ENCODE assay signal across 18 cellular contexts in the genomic region with DNA sequence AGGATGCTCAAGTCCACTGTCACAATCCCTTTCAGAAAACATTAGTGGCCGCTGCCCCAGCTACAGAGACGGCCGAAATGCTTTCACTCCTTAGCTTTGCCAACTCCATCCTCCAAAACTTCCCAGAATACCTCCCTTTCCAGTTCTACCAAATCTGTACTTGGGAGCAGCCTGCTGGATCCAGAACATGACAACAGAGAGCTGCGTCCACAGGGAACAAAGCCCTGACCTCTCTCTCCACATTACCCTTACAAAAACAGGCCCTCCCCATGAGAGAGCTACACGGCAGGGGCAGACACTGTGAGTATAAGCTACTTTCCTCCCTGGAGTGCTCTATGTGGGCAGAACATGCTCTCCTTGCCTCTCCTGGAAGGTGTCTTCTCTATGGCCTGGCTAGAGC. TPM values are rescaled to one million over a fixed set of nuclear protein-coding genes. Genes with fewer than 3 reads are reported as not detected.
A peak's percentile ranks its signal among the peaks of the same experiment; 100 is the strongest.
DNase-seq lines count a peak whose midpoint lies in the region; FAIRE-seq and TF ChIP-seq lines count a peak whose summit lies in the region.
"Had no signal": no experiment of that assay in that cellular context is flagged by ENCODE, and none has a peak within 500 bp of the region (broad histone marks: within the 10 kb centered on the region; RNA-seq: fewer than 3 reads in every experiment).

No MANE protein-coding gene starts in this region.

- no peak for FAIRE-seq in kidney (lab: Jason Lieb, UNC)
- FAIRE-seq: colon had no signal

- no peak for DNase-seq in activated naive CD4-positive, alpha-beta T cell treated with anti-CD3 and anti-CD28 coated beads for 36 hours
- no peak for DNase-seq in activated naive CD4-positive, alpha-beta T cell (lab: John Stamatoyannopoulos, UW)
- DNase-seq in RWPE1 (ENCODE audit: low spot score) = no peak
- DNase-seq in kidney = peak; percentile 10
- DNase-seq in tibial artery = no peak
- no peak for DNase-seq in NCI-H526 (lab: John Stamatoyannopoulos, UW)
- no peak for DNase-seq in cerebellar nuclear complex (lab: John Stamatoyannopoulos, UW)
- DNase-seq in LoVo (ENCODE audit: low spot score) = no peak
- DNase-seq: activated CD4-positive, alpha-beta T cell treated with anti-CD3 and anti-CD28 coated beads, Interleukin-2, amount 50 U/mL, for 4 hours; activated naive CD8-positive, alpha-beta T cell treated with anti-CD3 and anti-CD28 coated beads, Interleukin-2, amount 10 ng/mL, durations not matched to agents 7 days and 5 days; esophagus squamous epithelium; GOT3; left cardiac atrium; NCI-H1048; Right ventricle myocardium superior; stimulated activated naive CD4-positive, alpha-beta T cell had no signal

- no peaks in the 10 kb centered on the region for H3K27me3 Mint-ChIP-seq in activated naive CD4-positive, alpha-beta T cell treated with anti-CD3 and anti-CD28 coated beads for 36 hours (ENCODE audit: low read depth)
- H3K27me3 Mint-ChIP-seq: activated naive CD8-positive, alpha-beta T cell treated with anti-CD3 and anti-CD28 coated beads, Interleukin-2, amount 10 ng/mL, durations not matched to agents 7 days and 5 days had no signal

- CTCF ChIA-PET in activated naive CD4-positive, alpha-beta T cell treated with anti-CD3 and anti-CD28 coated beads for 36 hours (lab: Charles Lee) = interaction anchor here (0.5 to 1.5 kb wide), 4 partner anchors 10 to 154 kb away, joined by 3 to 5 read pairs (median 4); no protein-coding TSS in a partner anchor
- CTCF ChIA-PET in RWPE1 (lab: Yijun Ruan, JAX) = no interaction called here

- POLR2A ChIA-PET in RWPE1 (lab: Yijun Ruan, JAX; ENCODE audit: low non-redundant PET) = no interaction called here

- peaks cover 32% of the 10 kb centered on the region for H3K36me3 Mint-ChIP-seq in activated naive CD4-positive, alpha-beta T cell treated with anti-CD3 and anti-CD28 coated beads for 36 hours (ENCODE audit: low read depth)

- H3K4me3 Mint-ChIP-seq in activated naive CD4-positive, alpha-beta T cell treated with anti-CD3 and anti-CD28 coated beads for 36 hours = no peak overlapping the region
- H3K4me3 Mint-ChIP-seq: activated naive CD8-positive, alpha-beta T cell treated with anti-CD3 and anti-CD28 coated beads, Interleukin-2, amount 10 ng/mL, durations not matched to agents 7 days and 5 days had no signal

- H3K4me3 ChIP-seq in kidney (ENCODE audit: low read length in 2 of 2) (no peak overlapping the region), tibial artery (no peak overlapping the region)
- H3K4me3 ChIP-seq: esophagus squamous epithelium had no signal

- H3K36me3 ChIP-seq in kidney (ENCODE audit: control insufficient read depth in 1 of 2, insufficient read depth in 2 of 2, low read length in 2 of 2) = peaks cover 23 to 36% of the 10 kb centered on the region in 2 donors
- peaks cover 37 to 99% (median 67%) of the 10 kb centered on the region in 3 donors for H3K36me3 ChIP-seq in tibial artery

- H3K27ac ChIP-seq in RWPE1 (peak overlapping the region; percentile 29), kidney (ENCODE audit: low read depth in 2 of 2, low read length in 2 of 2) (no peak overlapping the region), tibial artery (peak overlapping the region; percentile 16 to 26)

- H3K4me1 Mint-ChIP-seq in activated naive CD4-positive, alpha-beta T cell treated with anti-CD3 and anti-CD28 coated beads for 36 hours (ENCODE audit: low read depth) = peaks cover 41% of the 10 kb centered on the region

- H3K4me1 ChIP-seq in kidney (ENCODE audit: control insufficient read depth in 1 of 2, insufficient read depth in 1 of 2, low read depth in 1 of 2, low read length in 2 of 2) (peaks cover 2 to 15% of the 10 kb centered on the region in 2 donors), tibial artery (peaks cover 0 to 49% (median 31%) of the 10 kb centered on the region in 4 donors)

- intact Hi-C loops in activated naive CD4-positive, alpha-beta T cell treated with anti-CD3 and anti-CD28 coated beads for 36 hours (cut with micrococcal nuclease) = loop anchor here (10.0 kb wide), 1 partner anchor 577 kb away; a partner anchor contains a TSS
- intact Hi-C loops in kidney (cut with DNase I) (no loop called here), tibial artery (cut with DNase I; ENCODE audit: low total_unique reads) (loop anchor here (10.0 kb wide), 1 partner anchor 277 kb away; a partner anchor contains a TSS)

- H3K9me3 Mint-ChIP-seq in activated naive CD4-positive, alpha-beta T cell treated with anti-CD3 and anti-CD28 coated beads for 36 hours = no peaks in the 10 kb centered on the region
- H3K9me3 Mint-ChIP-seq: activated naive CD8-positive, alpha-beta T cell treated with anti-CD3 and anti-CD28 coated beads, Interleukin-2, amount 10 ng/mL, durations not matched to agents 7 days and 5 days; nephron had no signal

- no peaks in the 10 kb centered on the region for H3K9me3 ChIP-seq in kidney (ENCODE audit: control insufficient read depth in 1 of 2, low read length in 2 of 2)
- H3K9me3 ChIP-seq in tibial artery = no peaks in the 10 kb centered on the region
- H3K9me3 ChIP-seq: esophagus squamous epithelium had no signal

- no peaks in the 10 kb centered on the region for H3K27me3 ChIP-seq in tibial artery
- H3K27me3 ChIP-seq: esophagus squamous epithelium had no signal

- no peak overlapping the region for H3K9ac ChIP-seq in kidney (ENCODE audit: low read length in 2 of 2)

- TF ChIP-seq CTCF in RWPE1 (conservative IDR thresholded peaks at IDR 0.05; ENCODE audit: low read depth) = no peak
- TF ChIP-seq CTCF in kidney (IDR thresholded peaks at IDR 0.05; ENCODE audit: borderline replicate concordance, extremely low read depth, insufficient read depth) = no peak
- no peak for TF ChIP-seq CTCF in tibial artery (IDR thresholded peaks at IDR 0.05)

- peak overlapping the region; percentile 3 for H3K27ac Mint-ChIP-seq in activated naive CD4-positive, alpha-beta T cell treated with anti-CD3 and anti-CD28 coated beads for 36 hours

RNA-seq across cellular contexts. Expression of a gene that starts 6.3 kb away (rescaled TPM):
- 10 to 100 TPM; 12.8 to 13.5 TPM for total RNA-seq in activated naive CD4-positive, alpha-beta T cell treated with anti-CD3 and anti-CD28 coated beads for 36 hours
- total RNA-seq in kidney = 28.0 TPM
- polyA plus RNA-seq in kidney (ENCODE audit: insufficient read depth, low read depth, low replicate concordance) = 9.8 TPM

RNA-seq across cellular contexts. Expression of a gene that starts 12.3 kb away (rescaled TPM):
- total RNA-seq in activated naive CD4-positive, alpha-beta T cell treated with anti-CD3 and anti-CD28 coated beads for 36 hours = 100 to 1,000 TPM in 1 of 2 experiments, 10 to 100 TPM in 1; 91.7 to 108 TPM
- 96.5 TPM for total RNA-seq in kidney
- polyA plus RNA-seq in kidney (ENCODE audit: insufficient read depth, low read depth, low replicate concordance) = 224 TPM

Comparison
In these comparisons a context has a peak if more than half of its experiments do, and no peak if none do; other contexts are left out.
1. H3K27ac ChIP-seq: peak in RWPE1 (single experiment) and tibial artery (2 of 2); none in kidney (0 of 2).